3 cellular contexts compared by ENCODE assay signal in the genomic region with DNA sequence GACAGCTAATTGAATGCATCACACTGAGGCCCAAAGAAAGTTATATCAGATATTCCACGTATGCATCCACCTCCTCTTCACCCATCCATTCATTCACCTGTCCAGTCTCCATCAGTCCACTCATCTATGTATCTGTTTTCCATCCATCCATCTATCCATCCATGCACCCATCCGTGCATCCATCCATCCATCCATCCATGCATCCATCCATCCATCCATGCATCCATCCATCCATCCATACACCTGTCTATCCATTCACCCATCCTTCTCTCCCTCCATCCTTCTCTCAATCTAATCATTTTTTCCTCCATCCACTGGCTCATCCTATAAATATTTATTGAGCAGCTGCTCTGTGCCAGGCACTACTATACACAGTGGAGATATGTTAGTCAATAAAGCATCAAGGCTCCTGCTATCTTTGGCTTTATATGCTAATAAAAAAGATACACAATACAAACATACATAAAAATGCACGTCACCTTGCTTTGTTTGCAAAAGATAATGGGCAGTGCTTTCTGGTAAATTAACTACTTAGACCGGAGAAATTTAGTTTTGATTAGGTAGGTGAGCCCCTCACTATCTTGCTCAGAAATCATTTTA.
"Had no signal": no experiment of that assay in that cellular context is flagged by ENCODE, and none has a peak within 500 bp of the region (broad histone marks: within the 10 kb centered on the region; RNA-seq: fewer than 3 reads in every experiment).

No MANE protein-coding gene starts in this region.

- DNase-seq: GDM1, GF-D8 had no signal

- H3K4me3 ChIP-seq: GM12878 had no signal

- ATAC-seq: GM12878 had no signal
